ENCODE assay signal across 1 cellular context in the genomic region with DNA sequence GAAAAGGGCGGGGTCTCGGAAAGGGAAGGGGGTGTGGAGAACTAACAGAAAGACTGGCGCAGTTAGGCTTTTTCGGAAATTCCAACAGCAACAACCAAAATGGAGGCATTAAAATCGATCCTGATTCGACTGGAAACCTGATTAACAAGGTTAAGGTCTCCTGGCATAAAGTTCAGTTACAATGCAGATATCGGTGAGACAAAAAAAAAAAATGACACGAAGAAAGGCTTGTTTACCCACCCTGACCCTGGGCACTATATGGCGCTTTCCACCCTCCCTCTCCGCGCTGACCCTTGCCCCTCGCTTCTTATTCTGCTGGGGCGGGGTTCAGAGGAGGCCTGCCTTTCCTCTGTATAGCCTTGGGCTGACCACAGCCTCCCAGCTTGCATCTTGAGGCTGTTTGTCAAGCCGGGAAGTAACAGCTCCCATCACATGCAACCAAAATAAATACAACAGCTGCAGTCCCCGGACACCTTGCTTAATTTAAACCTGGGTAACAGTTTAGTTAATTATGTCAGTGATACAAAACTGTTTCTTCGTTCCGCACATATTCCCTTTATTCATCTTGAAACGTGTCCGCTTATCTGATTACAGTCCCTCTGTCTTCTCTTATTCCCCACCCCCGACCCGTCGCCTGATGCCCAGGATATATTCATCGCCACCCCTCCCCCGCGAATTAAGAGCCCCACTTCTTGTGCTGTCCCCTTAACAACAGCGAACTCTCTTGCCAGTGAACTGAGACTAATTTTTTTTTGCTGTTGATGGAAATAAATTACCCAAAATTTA.
TF ChIP-seq lines count a peak whose summit lies in the region.

No MANE protein-coding gene starts in this region.

TF ChIP-seq in HepG2, 621 proteins besides CTCF, POLR2A, EP300 and RAD21 (continued from another document):
- TF ChIP-seq, protein P1, sequence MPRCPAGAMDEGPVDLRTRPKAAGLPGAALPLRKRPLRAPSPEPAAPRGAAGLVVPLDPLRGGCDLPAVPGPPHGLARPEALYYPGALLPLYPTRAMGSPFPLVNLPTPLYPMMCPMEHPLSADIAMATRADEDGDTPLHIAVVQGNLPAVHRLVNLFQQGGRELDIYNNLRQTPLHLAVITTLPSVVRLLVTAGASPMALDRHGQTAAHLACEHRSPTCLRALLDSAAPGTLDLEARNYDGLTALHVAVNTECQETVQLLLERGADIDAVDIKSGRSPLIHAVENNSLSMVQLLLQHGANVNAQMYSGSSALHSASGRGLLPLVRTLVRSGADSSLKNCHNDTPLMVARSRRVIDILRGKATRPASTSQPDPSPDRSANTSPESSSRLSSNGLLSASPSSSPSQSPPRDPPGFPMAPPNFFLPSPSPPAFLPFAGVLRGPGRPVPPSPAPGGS (CRISPR knock-in tag; IDR thresholded peaks at IDR 0.05) = no peak
- TF ChIP-seq ZNF331 (CRISPR knock-in tag; IDR thresholded peaks at IDR 0.05) (no peak), SMAD1 (CRISPR knock-in tag; IDR thresholded peaks at IDR 0.05; ENCODE audit: borderline replicate concordance, low read depth) (no peak), KLF16 (CRISPR knock-in tag; IDR thresholded peaks at IDR 0.05) (no peak), MBNL3 (CRISPR knock-in tag; conservative IDR thresholded peaks at IDR 0.05) (no peak), ZNF446 (CRISPR knock-in tag; IDR thresholded peaks at IDR 0.05) (no peak), KMT2A (CRISPR knock-in tag; IDR thresholded peaks at IDR 0.05) (no peak), ZNF33A (CRISPR knock-in tag; IDR thresholded peaks at IDR 0.05; ENCODE audit: borderline replicate concordance) (no peak), CREM (IDR thresholded peaks at IDR 0.05) (peak; percentile 29; the same call in 1 of the 2 replicates), CREM (CRISPR knock-in tag; IDR thresholded peaks at IDR 0.05) (no peak), ZNF678 (CRISPR knock-in tag; IDR thresholded peaks at IDR 0.05) (no peak), HNF4A (CRISPR knock-in tag; IDR thresholded peaks at IDR 0.05) (peak; percentile 67), TOE1 (CRISPR knock-in tag; IDR thresholded peaks at IDR 0.05) (no peak), CREB1 (IDR thresholded peaks at IDR 0.05) (no peak), CREB1 (CRISPR knock-in tag; IDR thresholded peaks at IDR 0.05) (peak; percentile 72), ZNF33B (CRISPR knock-in tag; IDR thresholded peaks at IDR 0.05) (no peak), MAFG (CRISPR knock-in tag; IDR thresholded peaks at IDR 0.05) (no peak), GLI4 (CRISPR knock-in tag; IDR thresholded peaks at IDR 0.05; ENCODE audit: borderline replicate concordance) (no peak), POLR2AphosphoS5 (IDR thresholded peaks at IDR 0.05; ENCODE audit: low read depth, low read length) (peak; percentile 74), KDM4B (CRISPR knock-in tag; IDR thresholded peaks at IDR 0.05) (no peak; the same call in 1 of the 2 replicates), PHF5A (CRISPR knock-in tag; IDR thresholded peaks at IDR 0.05; ENCODE audit: low read depth, unreplicated experiment) (no peak), ZNF20 (CRISPR knock-in tag; IDR thresholded peaks at IDR 0.05) (no peak), ZNF775 (CRISPR knock-in tag; IDR thresholded peaks at IDR 0.05; ENCODE audit: borderline replicate concordance) (no peak), FOXK2 (IDR thresholded peaks at IDR 0.05) (peak; percentile 79; the same call in 1 of the 2 replicates)
- TF ChIP-seq, protein P2, sequence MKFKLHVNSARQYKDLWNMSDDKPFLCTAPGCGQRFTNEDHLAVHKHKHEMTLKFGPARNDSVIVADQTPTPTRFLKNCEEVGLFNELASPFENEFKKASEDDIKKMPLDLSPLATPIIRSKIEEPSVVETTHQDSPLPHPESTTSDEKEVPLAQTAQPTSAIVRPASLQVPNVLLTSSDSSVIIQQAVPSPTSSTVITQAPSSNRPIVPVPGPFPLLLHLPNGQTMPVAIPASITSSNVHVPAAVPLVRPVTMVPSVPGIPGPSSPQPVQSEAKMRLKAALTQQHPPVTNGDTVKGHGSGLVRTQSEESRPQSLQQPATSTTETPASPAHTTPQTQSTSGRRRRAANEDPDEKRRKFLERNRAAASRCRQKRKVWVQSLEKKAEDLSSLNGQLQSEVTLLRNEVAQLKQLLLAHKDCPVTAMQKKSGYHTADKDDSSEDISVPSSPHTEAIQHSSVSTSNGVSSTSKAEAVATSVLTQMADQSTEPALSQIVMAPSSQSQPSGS (CRISPR knock-in tag; IDR thresholded peaks at IDR 0.05) = no peak
- TF ChIP-seq, protein P3, sequence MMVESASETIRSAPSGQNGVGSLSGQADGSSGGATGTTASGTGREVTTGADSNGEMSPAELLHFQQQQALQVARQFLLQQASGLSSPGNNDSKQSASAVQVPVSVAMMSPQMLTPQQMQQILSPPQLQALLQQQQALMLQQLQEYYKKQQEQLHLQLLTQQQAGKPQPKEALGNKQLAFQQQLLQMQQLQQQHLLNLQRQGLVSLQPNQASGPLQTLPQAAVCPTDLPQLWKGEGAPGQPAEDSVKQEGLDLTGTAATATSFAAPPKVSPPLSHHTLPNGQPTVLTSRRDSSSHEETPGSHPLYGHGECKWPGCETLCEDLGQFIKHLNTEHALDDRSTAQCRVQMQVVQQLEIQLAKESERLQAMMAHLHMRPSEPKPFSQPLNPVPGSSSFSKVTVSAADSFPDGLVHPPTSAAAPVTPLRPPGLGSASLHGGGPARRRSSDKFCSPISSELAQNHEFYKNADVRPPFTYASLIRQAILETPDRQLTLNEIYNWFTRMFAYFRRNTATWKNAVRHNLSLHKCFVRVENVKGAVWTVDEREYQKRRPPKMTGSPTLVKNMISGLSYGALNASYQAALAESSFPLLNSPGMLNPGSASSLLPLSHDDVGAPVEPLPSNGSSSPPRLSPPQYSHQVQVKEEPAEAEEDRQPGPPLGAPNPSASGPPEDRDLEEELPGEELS (CRISPR knock-in tag; IDR thresholded peaks at IDR 0.05) = peak; percentile 74
- TF ChIP-seq, protein P4, sequence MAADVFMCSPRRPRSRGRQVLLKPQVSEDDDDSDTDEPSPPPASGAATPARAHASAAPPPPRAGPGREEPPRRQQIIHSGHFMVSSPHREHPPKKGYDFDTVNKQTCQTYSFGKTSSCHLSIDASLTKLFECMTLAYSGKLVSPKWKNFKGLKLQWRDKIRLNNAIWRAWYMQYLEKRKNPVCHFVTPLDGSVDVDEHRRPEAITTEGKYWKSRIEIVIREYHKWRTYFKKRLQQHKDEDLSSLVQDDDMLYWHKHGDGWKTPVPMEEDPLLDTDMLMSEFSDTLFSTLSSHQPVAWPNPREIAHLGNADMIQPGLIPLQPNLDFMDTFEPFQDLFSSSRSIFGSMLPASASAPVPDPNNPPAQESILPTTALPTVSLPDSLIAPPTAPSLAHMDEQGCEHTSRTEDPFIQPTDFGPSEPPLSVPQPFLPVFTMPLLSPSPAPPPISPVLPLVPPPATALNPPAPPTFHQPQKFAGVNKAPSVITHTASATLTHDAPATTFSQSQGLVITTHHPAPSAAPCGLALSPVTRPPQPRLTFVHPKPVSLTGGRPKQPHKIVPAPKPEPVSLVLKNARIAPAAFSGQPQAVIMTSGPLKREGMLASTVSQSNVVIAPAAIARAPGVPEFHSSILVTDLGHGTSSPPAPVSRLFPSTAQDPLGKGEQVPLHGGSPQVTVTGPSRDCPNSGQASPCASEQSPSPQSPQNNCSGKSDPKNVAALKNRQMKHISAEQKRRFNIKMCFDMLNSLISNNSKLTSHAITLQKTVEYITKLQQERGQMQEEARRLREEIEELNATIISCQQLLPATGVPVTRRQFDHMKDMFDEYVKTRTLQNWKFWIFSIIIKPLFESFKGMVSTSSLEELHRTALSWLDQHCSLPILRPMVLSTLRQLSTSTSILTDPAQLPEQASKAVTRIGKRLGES (CRISPR knock-in tag; IDR thresholded peaks at IDR 0.05; ENCODE audit: borderline replicate concordance) = no peak
- TF ChIP-seq, protein P5, sequence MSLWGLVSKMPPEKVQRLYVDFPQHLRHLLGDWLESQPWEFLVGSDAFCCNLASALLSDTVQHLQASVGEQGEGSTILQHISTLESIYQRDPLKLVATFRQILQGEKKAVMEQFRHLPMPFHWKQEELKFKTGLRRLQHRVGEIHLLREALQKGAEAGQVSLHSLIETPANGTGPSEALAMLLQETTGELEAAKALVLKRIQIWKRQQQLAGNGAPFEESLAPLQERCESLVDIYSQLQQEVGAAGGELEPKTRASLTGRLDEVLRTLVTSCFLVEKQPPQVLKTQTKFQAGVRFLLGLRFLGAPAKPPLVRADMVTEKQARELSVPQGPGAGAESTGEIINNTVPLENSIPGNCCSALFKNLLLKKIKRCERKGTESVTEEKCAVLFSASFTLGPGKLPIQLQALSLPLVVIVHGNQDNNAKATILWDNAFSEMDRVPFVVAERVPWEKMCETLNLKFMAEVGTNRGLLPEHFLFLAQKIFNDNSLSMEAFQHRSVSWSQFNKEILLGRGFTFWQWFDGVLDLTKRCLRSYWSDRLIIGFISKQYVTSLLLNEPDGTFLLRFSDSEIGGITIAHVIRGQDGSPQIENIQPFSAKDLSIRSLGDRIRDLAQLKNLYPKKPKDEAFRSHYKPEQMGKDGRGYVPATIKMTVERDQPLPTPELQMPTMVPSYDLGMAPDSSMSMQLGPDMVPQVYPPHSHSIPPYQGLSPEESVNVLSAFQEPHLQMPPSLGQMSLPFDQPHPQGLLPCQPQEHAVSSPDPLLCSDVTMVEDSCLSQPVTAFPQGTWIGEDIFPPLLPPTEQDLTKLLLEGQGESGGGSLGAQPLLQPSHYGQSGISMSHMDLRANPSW (CRISPR knock-in tag; IDR thresholded peaks at IDR 0.05; ENCODE audit: borderline replicate concordance) = 0 out of 2 replicates have a peak, but pooled peaks have one; percentile 79
- TF ChIP-seq, protein P6, sequence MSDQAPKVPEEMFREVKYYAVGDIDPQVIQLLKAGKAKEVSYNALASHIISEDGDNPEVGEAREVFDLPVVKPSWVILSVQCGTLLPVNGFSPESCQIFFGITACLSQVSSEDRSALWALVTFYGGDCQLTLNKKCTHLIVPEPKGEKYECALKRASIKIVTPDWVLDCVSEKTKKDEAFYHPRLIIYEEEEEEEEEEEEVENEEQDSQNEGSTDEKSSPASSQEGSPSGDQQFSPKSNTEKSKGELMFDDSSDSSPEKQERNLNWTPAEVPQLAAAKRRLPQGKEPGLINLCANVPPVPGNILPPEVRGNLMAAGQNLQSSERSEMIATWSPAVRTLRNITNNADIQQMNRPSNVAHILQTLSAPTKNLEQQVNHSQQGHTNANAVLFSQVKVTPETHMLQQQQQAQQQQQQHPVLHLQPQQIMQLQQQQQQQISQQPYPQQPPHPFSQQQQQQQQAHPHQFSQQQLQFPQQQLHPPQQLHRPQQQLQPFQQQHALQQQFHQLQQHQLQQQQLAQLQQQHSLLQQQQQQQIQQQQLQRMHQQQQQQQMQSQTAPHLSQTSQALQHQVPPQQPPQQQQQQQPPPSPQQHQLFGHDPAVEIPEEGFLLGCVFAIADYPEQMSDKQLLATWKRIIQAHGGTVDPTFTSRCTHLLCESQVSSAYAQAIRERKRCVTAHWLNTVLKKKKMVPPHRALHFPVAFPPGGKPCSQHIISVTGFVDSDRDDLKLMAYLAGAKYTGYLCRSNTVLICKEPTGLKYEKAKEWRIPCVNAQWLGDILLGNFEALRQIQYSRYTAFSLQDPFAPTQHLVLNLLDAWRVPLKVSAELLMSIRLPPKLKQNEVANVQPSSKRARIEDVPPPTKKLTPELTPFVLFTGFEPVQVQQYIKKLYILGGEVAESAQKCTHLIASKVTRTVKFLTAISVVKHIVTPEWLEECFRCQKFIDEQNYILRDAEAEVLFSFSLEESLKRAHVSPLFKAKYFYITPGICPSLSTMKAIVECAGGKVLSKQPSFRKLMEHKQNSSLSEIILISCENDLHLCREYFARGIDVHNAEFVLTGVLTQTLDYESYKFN (CRISPR knock-in tag; conservative IDR thresholded peaks at IDR 0.05) = peak; percentile 44; the same call in 1 of the 2 replicates
